1 cellular context compared by ENCODE assay signal in the genomic region with DNA sequence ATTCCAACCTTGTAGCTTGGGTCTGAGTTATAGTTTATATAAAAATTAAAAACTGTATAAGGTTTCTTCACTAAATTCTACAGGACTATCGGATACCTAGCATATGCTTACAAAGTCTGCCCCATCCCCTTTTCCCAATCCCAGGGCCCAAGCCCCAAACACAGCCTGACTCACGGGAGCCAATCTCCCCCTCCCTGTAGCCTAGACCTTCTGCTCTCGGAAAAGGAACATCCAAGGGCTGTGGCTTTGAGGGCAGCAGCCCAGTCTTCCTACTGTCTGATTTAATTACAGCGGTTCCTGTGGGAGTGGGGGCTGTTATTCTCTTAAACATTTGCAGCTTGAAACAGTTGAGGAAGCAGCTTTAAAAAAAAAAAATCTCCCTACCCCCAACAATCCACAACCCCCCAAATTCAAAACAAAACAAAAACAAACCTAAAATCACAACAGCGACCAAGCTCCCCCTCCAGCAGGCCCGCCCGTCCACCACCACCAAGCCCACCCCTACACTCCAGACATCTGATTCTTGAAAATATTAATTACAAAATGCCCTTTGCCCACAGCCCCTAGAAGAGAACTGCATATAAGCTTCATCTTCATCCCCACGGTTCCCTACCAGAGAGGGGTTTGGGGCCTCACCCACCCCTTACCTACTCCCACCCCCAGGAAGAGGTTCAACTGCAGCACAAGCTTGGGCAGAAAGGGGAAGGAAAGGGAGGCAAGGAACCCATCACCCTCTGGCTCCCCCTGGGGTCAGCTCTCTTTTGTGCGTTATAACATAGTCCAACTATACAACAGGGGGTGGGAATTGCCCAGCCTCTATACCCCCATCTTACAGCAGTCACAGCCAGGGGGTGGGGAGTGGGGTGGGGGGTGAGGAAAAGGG.
TF ChIP-seq lines count a peak whose summit lies in the region.

No MANE protein-coding gene starts in this region.

TF ChIP-seq in IMR-90, 13 proteins besides CTCF, POLR2A, EP300 and RAD21:
- TF ChIP-seq SMC3 (IDR thresholded peaks at IDR 0.05; ENCODE audit: low read depth, low read length) (no peak), FOS (IDR thresholded peaks at IDR 0.05; ENCODE audit: low read depth, low read length) (no peak), NFE2L2 (IDR thresholded peaks at IDR 0.05; ENCODE audit: low read depth, low read length) (no peak), CEBPB (IDR thresholded peaks at IDR 0.05; ENCODE audit: low read depth, low read length) (no peak)
- TF ChIP-seq, protein P1, sequence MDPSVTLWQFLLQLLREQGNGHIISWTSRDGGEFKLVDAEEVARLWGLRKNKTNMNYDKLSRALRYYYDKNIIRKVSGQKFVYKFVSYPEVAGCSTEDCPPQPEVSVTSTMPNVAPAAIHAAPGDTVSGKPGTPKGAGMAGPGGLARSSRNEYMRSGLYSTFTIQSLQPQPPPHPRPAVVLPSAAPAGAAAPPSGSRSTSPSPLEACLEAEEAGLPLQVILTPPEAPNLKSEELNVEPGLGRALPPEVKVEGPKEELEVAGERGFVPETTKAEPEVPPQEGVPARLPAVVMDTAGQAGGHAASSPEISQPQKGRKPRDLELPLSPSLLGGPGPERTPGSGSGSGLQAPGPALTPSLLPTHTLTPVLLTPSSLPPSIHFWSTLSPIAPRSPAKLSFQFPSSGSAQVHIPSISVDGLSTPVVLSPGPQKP (IDR thresholded peaks at IDR 0.05; ENCODE audit: borderline replicate concordance, low read depth, low read length): no peak
- TF ChIP-seq, protein P2, sequence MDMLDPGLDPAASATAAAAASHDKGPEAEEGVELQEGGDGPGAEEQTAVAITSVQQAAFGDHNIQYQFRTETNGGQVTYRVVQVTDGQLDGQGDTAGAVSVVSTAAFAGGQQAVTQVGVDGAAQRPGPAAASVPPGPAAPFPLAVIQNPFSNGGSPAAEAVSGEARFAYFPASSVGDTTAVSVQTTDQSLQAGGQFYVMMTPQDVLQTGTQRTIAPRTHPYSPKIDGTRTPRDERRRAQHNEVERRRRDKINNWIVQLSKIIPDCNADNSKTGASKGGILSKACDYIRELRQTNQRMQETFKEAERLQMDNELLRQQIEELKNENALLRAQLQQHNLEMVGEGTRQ (IDR thresholded peaks at IDR 0.05; ENCODE audit: low read depth, low read length): no peak
